ENCODE assay signal across 1 cellular context in the genomic region with DNA sequence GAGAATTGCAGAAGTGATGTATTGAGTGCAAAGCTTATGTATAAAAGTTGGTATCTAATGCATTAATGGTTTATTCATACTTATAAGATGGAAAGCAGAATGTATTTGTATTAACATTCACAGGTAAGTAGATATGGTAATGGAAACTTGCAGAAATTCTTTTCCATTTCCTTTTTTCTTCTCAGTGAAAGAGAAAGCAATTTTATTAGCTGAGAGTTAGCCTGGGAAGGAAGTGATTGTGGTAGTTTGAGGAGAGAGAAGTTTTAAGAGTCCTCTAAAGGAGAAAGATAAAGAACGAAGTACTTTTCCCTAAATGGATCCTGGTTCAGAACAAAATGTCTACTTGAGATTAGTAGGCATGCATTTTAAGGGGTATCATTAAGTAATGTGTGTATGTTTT.
TF ChIP-seq lines count a peak whose summit lies in the region.

No MANE protein-coding gene starts in this region.

TF ChIP-seq in IMR-90, 13 proteins besides CTCF, POLR2A, EP300 and RAD21 (continued from another document):
- TF ChIP-seq, protein P1, sequence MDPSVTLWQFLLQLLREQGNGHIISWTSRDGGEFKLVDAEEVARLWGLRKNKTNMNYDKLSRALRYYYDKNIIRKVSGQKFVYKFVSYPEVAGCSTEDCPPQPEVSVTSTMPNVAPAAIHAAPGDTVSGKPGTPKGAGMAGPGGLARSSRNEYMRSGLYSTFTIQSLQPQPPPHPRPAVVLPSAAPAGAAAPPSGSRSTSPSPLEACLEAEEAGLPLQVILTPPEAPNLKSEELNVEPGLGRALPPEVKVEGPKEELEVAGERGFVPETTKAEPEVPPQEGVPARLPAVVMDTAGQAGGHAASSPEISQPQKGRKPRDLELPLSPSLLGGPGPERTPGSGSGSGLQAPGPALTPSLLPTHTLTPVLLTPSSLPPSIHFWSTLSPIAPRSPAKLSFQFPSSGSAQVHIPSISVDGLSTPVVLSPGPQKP (IDR thresholded peaks at IDR 0.05; ENCODE audit: borderline replicate concordance, low read depth, low read length): no peak
- TF ChIP-seq MXI1 (IDR thresholded peaks at IDR 0.05; ENCODE audit: borderline replicate concordance, low read depth, low read length) (no peak), CEBPB (IDR thresholded peaks at IDR 0.05; ENCODE audit: low read depth, low read length) (no peak), RCOR1 (IDR thresholded peaks at IDR 0.05; ENCODE audit: insufficient replicate concordance, low read length) (no peak), CHD1 (IDR thresholded peaks at IDR 0.05; ENCODE audit: low read depth, low read length) (no peak), MAFK (IDR thresholded peaks at IDR 0.05; ENCODE audit: low read depth, low read length) (no peak), SMC3 (IDR thresholded peaks at IDR 0.05; ENCODE audit: low read depth, low read length) (no peak), NFE2L2 (IDR thresholded peaks at IDR 0.05; ENCODE audit: low read depth, low read length) (no peak), BHLHE40 (IDR thresholded peaks at IDR 0.05; ENCODE audit: low read depth, low read length) (no peak), RFX5 (IDR thresholded peaks at IDR 0.05; ENCODE audit: low read depth, low read length) (no peak)
- TF ChIP-seq, protein P2, sequence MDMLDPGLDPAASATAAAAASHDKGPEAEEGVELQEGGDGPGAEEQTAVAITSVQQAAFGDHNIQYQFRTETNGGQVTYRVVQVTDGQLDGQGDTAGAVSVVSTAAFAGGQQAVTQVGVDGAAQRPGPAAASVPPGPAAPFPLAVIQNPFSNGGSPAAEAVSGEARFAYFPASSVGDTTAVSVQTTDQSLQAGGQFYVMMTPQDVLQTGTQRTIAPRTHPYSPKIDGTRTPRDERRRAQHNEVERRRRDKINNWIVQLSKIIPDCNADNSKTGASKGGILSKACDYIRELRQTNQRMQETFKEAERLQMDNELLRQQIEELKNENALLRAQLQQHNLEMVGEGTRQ (IDR thresholded peaks at IDR 0.05; ENCODE audit: low read depth, low read length): no peak
